Comparison of ENCODE assay signal across 8 cellular contexts in genomic region chr3:69014022-69014580, GRCh38. TPM values are rescaled to one million over a fixed set of nuclear protein-coding genes. Genes with fewer than 3 reads are reported as not detected.
A peak's percentile ranks its signal among the peaks of the same experiment; 100 is the strongest.
DNase-seq lines count a peak whose midpoint lies in the region; ATAC-seq, FAIRE-seq and TF ChIP-seq lines count a peak whose summit lies in the region.

No MANE protein-coding gene starts in this region.

- DNase-seq in activated CD4-positive, alpha-beta T cell treated with anti-CD3 and anti-CD28 coated beads, Interleukin-2, amount 10 ng/mL, durations not matched to agents 24 days and 14 days, result no peak
- DNase-seq in activated CD4-positive, alpha-beta T cell treated with anti-CD3 and anti-CD28 coated beads, Interleukin-2, amount 50 U/mL, for 48 hours, result no peak
- DNase-seq in kidney (no peak), testis (no peak)
- no peak for DNase-seq in effector CD8-positive, alpha-beta T cell (lab: John Stamatoyannopoulos, UW)

- H3K36me3 ChIP-seq in kidney (ENCODE audit: control insufficient read depth in 1 of 2, insufficient read depth in 2 of 2, low read length in 2 of 2) (peaks cover 0 to 4% of the 10 kb centered on the region in 2 donors), testis (ENCODE audit: low read depth, missing control alignments) (no peaks in the 10 kb centered on the region)

- peak overlapping the region; percentile 61 for H3K27ac Mint-ChIP-seq in activated CD4-positive, alpha-beta T cell treated with anti-CD3 and anti-CD28 coated beads, Interleukin-2, amount 10 ng/mL, durations not matched to agents 24 days and 14 days
- H3K27ac Mint-ChIP-seq in activated naive CD8-positive, alpha-beta T cell, result peak overlapping the region; percentile 80

- H3K27me3 ChIP-seq in testis, result no peaks in the 10 kb centered on the region

- no peak for FAIRE-seq in kidney (lab: Jason Lieb, UNC)

- H3K27me3 Mint-ChIP-seq in activated CD4-positive, alpha-beta T cell treated with anti-CD3 and anti-CD28 coated beads, Interleukin-2, amount 10 ng/mL, durations not matched to agents 24 days and 14 days, result no peaks in the 10 kb centered on the region
- no peaks in the 10 kb centered on the region for H3K27me3 Mint-ChIP-seq in activated naive CD8-positive, alpha-beta T cell

- H3K36me3 Mint-ChIP-seq in activated CD4-positive, alpha-beta T cell treated with anti-CD3 and anti-CD28 coated beads, Interleukin-2, amount 10 ng/mL, durations not matched to agents 24 days and 14 days (ENCODE audit: low read depth), result peaks cover 20% of the 10 kb centered on the region
- peaks cover 2% of the 10 kb centered on the region for H3K36me3 Mint-ChIP-seq in activated naive CD8-positive, alpha-beta T cell

- H3K4me1 Mint-ChIP-seq in activated CD4-positive, alpha-beta T cell treated with anti-CD3 and anti-CD28 coated beads, Interleukin-2, amount 10 ng/mL, durations not matched to agents 24 days and 14 days, result peaks cover 15% of the 10 kb centered on the region
- peaks cover 19% of the 10 kb centered on the region for H3K4me1 Mint-ChIP-seq in activated naive CD8-positive, alpha-beta T cell (ENCODE audit: low read depth)

- H3K27ac ChIP-seq in kidney (ENCODE audit: low read depth in 2 of 2, low read length in 2 of 2) (peak overlapping the region; percentile 90 to 92), testis (peak overlapping the region; percentile 88 to 96)

- H3K9me3 Mint-ChIP-seq in activated CD4-positive, alpha-beta T cell treated with anti-CD3 and anti-CD28 coated beads, Interleukin-2, amount 10 ng/mL, durations not matched to agents 24 days and 14 days, result no peaks in the 10 kb centered on the region
- H3K9me3 Mint-ChIP-seq in activated naive CD8-positive, alpha-beta T cell (ENCODE audit: low read depth), result no peaks in the 10 kb centered on the region

- peak overlapping the region; percentile 74 to 76 for H3K4me3 ChIP-seq in kidney (ENCODE audit: low read length in 2 of 2)
- peak overlapping the region; percentile 81 to 82 for H3K4me3 ChIP-seq in testis

- H3K4me1 ChIP-seq in kidney (ENCODE audit: control insufficient read depth in 1 of 2, insufficient read depth in 1 of 2, low read depth in 1 of 2, low read length in 2 of 2), result peaks cover 6 to 10% of the 10 kb centered on the region in 2 donors
- H3K4me1 ChIP-seq in testis, result peaks cover 5% of the 10 kb centered on the region

- intact Hi-C loops in activated CD4-positive, alpha-beta T cell treated with anti-CD3 and anti-CD28 coated beads, Interleukin-2, amount 10 ng/mL, durations not matched to agents 24 days and 14 days (cut with micrococcal nuclease), result loop anchor here (2.0 kb wide), 1 partner anchor 19 kb away; no protein-coding TSS in a partner anchor
- intact Hi-C loops in kidney (cut with DNase I), result no loop called here
- intact Hi-C loops in testis (cut with DNase I; ENCODE audit: low total_unique reads), result no loop called here

- WGBS in testis, 2 donors, result 10 to 11% methylated on average over 11 of the region's 11 CpGs

- ATAC-seq in HG02840 (IDR thresholded peaks at IDR 0.05; ENCODE audit: low FRiP score, unreplicated experiment) (no peak), GM19395 (IDR thresholded peaks at IDR 0.05; ENCODE audit: unreplicated experiment) (no peak)

- H3K4me3 Mint-ChIP-seq in activated CD4-positive, alpha-beta T cell treated with anti-CD3 and anti-CD28 coated beads, Interleukin-2, amount 10 ng/mL, durations not matched to agents 24 days and 14 days, result peak overlapping the region; percentile 85
- peak overlapping the region; percentile 79 for H3K4me3 Mint-ChIP-seq in activated naive CD8-positive, alpha-beta T cell

- H3K9ac ChIP-seq in kidney (ENCODE audit: low read length in 2 of 2), result peak overlapping the region; percentile 20 to 63

- H3K9me3 ChIP-seq in kidney (ENCODE audit: control insufficient read depth in 1 of 2, low read length in 2 of 2), result no peaks in the 10 kb centered on the region
- H3K9me3 ChIP-seq in testis, result no peaks in the 10 kb centered on the region

- TF ChIP-seq CTCF in kidney (IDR thresholded peaks at IDR 0.05; ENCODE audit: borderline replicate concordance, extremely low read depth, insufficient read depth) (no peak), testis (IDR thresholded peaks at IDR 0.05) (no peak)

- TF ChIP-seq POLR2A in testis (IDR thresholded peaks at IDR 0.05), result no peak

RNA-seq across cellular contexts. Expression of gene EOGT, which starts 0.6 kb away (rescaled TPM):
- total RNA-seq in activated CD4-positive, alpha-beta T cell treated with anti-CD3 and anti-CD28 coated beads, Interleukin-2, amount 10 ng/mL, durations not matched to agents 24 days and 14 days, result 12.6 and 13.5 TPM in 2 replicates
- total RNA-seq in kidney (28.1 TPM), testis (10 to 100 TPM; 15.0 to 22.7 TPM)
- polyA plus RNA-seq in kidney (ENCODE audit: insufficient read depth, low read depth, low replicate concordance) (7.2 TPM), testis (ENCODE audit: insufficient read depth, low read depth, low replicate concordance) (16.6 TPM)

RNA-seq across cellular contexts. Expression of gene TMF1, which starts 38.0 kb away (rescaled TPM):
- 35.9 and 39.0 TPM in 2 replicates for total RNA-seq in activated CD4-positive, alpha-beta T cell treated with anti-CD3 and anti-CD28 coated beads, Interleukin-2, amount 10 ng/mL, durations not matched to agents 24 days and 14 days
- total RNA-seq in kidney (38.8 TPM), testis (10 to 100 TPM; 37.4 to 67.7 TPM)
- polyA plus RNA-seq in kidney (ENCODE audit: insufficient read depth, low read depth, low replicate concordance) (6.5 TPM), testis (ENCODE audit: insufficient read depth, low read depth, low replicate concordance) (30.6 TPM)
